Comparison of ENCODE assay signal across 2 cellular contexts in genomic region chr15:64050281-64051092, GRCh38.
TF ChIP-seq lines count a peak whose summit lies in the region.

No MANE protein-coding gene starts in this region.

TF ChIP-seq in A549, 52 proteins besides CTCF, POLR2A, EP300 and RAD21:
- no peak for TF ChIP-seq SMC3 (IDR thresholded peaks at IDR 0.05)
- 0 out of 5 replicates have a peak, but pooled peaks of 1 of the 2 experiments have one; percentile 31 for TF ChIP-seq JUN (IDR thresholded peaks at IDR 0.05)
- TF ChIP-seq BCL3 (IDR thresholded peaks at IDR 0.05) = no peak
- peak; percentile 36 for TF ChIP-seq CHD2 (IDR thresholded peaks at IDR 0.05; ENCODE audit: low read length, partially characterized antibody)
- 0 out of 2 replicates have a peak, but pooled peaks have one; percentile 40 for TF ChIP-seq MAX (IDR thresholded peaks at IDR 0.05)
- TF ChIP-seq FOSL2 (IDR thresholded peaks at IDR 0.05) = no peak
- TF ChIP-seq FOSL2 (CRISPR knock-in tag; IDR thresholded peaks at IDR 0.05) = 0 out of 2 replicates have a peak, but pooled peaks have one; percentile 12

TF ChIP-seq in HepG2, 621 proteins besides CTCF, POLR2A, EP300 and RAD21 (continues in another document):
- TF ChIP-seq RFX3 (CRISPR knock-in tag; IDR thresholded peaks at IDR 0.05) = no peak
- TF ChIP-seq BRCA1 (CRISPR knock-in tag; IDR thresholded peaks at IDR 0.05) = no peak
- peak; percentile 28; the same call in 1 of the 2 replicates for TF ChIP-seq ZNF687 (CRISPR knock-in tag; IDR thresholded peaks at IDR 0.05)
- no peak for TF ChIP-seq RFX1 (IDR thresholded peaks at IDR 0.05)
- TF ChIP-seq ZC3H4 (CRISPR knock-in tag; IDR thresholded peaks at IDR 0.05; ENCODE audit: borderline replicate concordance) = no peak
- TF ChIP-seq, protein P1, sequence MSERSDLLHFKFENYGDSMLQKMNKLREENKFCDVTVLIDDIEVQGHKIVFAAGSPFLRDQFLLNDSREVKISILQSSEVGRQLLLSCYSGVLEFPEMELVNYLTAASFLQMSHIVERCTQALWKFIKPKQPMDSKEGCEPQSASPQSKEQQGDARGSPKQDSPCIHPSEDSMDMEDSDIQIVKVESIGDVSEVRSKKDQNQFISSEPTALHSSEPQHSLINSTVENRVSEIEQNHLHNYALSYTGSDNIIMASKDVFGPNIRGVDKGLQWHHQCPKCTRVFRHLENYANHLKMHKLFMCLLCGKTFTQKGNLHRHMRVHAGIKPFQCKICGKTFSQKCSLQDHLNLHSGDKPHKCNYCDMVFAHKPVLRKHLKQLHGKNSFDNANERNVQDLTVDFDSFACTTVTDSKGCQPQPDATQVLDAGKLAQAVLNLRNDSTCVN (CRISPR knock-in tag; IDR thresholded peaks at IDR 0.05; ENCODE audit: borderline replicate concordance) = peak; percentile 99
- TF ChIP-seq RBAK (CRISPR knock-in tag; IDR thresholded peaks at IDR 0.05) = no peak
- TF ChIP-seq ZBTB38 (CRISPR knock-in tag; IDR thresholded peaks at IDR 0.05) = no peak
- TF ChIP-seq SP5 (CRISPR knock-in tag; IDR thresholded peaks at IDR 0.05; ENCODE audit: borderline replicate concordance, low read depth) = 0 out of 2 replicates have a peak, but pooled peaks have one; percentile 16
- TF ChIP-seq PCBP2 (optimal IDR thresholded peaks at IDR 0.05; ENCODE audit: low read depth, low read length, poor library complexity, severe bottlenecking) = peak; percentile 45
- TF ChIP-seq SALL2 (CRISPR knock-in tag; IDR thresholded peaks at IDR 0.05) = no peak
- no peak for TF ChIP-seq ETS1 (CRISPR knock-in tag; IDR thresholded peaks at IDR 0.05)
- TF ChIP-seq NFKB2 (CRISPR knock-in tag; IDR thresholded peaks at IDR 0.05; ENCODE audit: borderline replicate concordance) = no peak
- no peak for TF ChIP-seq SOX6 (IDR thresholded peaks at IDR 0.05)
- TF ChIP-seq SOX6 (CRISPR knock-in tag; IDR thresholded peaks at IDR 0.05) = peak; percentile 21; the same call in 1 of the 2 replicates
- TF ChIP-seq, protein P2, sequence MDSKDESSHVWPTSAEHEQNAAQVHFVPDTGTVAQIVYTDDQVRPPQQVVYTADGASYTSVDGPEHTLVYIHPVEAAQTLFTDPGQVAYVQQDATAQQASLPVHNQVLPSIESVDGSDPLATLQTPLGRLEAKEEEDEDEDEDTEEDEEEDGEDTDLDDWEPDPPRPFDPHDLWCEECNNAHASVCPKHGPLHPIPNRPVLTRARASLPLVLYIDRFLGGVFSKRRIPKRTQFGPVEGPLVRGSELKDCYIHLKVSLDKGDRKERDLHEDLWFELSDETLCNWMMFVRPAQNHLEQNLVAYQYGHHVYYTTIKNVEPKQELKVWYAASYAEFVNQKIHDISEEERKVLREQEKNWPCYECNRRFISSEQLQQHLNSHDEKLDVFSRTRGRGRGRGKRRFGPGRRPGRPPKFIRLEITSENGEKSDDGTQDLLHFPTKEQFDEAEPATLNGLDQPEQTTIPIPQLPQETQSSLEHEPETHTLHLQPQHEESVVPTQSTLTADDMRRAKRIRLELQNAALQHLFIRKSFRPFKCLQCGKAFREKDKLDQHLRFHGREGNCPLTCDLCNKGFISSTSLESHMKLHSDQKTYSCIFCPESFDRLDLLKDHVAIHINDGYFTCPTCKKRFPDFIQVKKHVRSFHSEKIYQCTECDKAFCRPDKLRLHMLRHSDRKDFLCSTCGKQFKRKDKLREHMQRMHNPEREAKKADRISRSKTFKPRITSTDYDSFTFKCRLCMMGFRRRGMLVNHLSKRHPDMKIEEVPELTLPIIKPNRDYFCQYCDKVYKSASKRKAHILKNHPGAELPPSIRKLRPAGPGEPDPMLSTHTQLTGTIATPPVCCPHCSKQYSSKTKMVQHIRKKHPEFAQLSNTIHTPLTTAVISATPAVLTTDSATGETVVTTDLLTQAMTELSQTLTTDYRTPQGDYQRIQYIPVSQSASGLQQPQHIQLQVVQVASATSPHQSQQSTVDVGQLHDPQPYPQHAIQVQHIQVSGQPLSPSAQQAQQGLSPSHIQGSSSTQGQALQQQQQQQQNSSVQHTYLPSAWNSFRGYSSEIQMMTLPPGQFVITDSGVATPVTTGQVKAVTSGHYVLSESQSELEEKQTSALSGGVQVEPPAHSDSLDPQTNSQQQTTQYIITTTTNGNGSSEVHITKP (CRISPR knock-in tag; IDR thresholded peaks at IDR 0.05; ENCODE audit: low read depth) = no peak
- TF ChIP-seq PRPF4 (IDR thresholded peaks at IDR 0.05; ENCODE audit: low read depth, low read length, poor library complexity, severe bottlenecking) = peak; percentile 84
- 0 out of 2 replicates have a peak, but pooled peaks have one; percentile 26 for TF ChIP-seq ZNF710 (CRISPR knock-in tag; IDR thresholded peaks at IDR 0.05; ENCODE audit: borderline replicate concordance)
- no peak for TF ChIP-seq DNMT3B (CRISPR knock-in tag; conservative IDR thresholded peaks at IDR 0.05)
- peak; percentile 28; the same call in 1 of the 2 replicates for TF ChIP-seq NR2F6 (IDR thresholded peaks at IDR 0.05)
- TF ChIP-seq NR2F6 (CRISPR knock-in tag; IDR thresholded peaks at IDR 0.05) = no peak
- TF ChIP-seq RARA (CRISPR knock-in tag; IDR thresholded peaks at IDR 0.05) = peak; percentile 69
- TF ChIP-seq FOXA3 (CRISPR knock-in tag; IDR thresholded peaks at IDR 0.05) = peak; percentile 53
- no peak for TF ChIP-seq FOXK2 (IDR thresholded peaks at IDR 0.05)
- no peak for TF ChIP-seq KDM5B (CRISPR knock-in tag; IDR thresholded peaks at IDR 0.05; ENCODE audit: borderline replicate concordance)
- TF ChIP-seq ZFP36L2 (CRISPR knock-in tag; IDR thresholded peaks at IDR 0.05) = no peak
- TF ChIP-seq ZFY (CRISPR knock-in tag; IDR thresholded peaks at IDR 0.05) = no peak
- TF ChIP-seq, protein P3, sequence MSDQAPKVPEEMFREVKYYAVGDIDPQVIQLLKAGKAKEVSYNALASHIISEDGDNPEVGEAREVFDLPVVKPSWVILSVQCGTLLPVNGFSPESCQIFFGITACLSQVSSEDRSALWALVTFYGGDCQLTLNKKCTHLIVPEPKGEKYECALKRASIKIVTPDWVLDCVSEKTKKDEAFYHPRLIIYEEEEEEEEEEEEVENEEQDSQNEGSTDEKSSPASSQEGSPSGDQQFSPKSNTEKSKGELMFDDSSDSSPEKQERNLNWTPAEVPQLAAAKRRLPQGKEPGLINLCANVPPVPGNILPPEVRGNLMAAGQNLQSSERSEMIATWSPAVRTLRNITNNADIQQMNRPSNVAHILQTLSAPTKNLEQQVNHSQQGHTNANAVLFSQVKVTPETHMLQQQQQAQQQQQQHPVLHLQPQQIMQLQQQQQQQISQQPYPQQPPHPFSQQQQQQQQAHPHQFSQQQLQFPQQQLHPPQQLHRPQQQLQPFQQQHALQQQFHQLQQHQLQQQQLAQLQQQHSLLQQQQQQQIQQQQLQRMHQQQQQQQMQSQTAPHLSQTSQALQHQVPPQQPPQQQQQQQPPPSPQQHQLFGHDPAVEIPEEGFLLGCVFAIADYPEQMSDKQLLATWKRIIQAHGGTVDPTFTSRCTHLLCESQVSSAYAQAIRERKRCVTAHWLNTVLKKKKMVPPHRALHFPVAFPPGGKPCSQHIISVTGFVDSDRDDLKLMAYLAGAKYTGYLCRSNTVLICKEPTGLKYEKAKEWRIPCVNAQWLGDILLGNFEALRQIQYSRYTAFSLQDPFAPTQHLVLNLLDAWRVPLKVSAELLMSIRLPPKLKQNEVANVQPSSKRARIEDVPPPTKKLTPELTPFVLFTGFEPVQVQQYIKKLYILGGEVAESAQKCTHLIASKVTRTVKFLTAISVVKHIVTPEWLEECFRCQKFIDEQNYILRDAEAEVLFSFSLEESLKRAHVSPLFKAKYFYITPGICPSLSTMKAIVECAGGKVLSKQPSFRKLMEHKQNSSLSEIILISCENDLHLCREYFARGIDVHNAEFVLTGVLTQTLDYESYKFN (CRISPR knock-in tag; conservative IDR thresholded peaks at IDR 0.05) = peak; percentile 50; the same call in 1 of the 2 replicates
- no peak for TF ChIP-seq TBX2 (CRISPR knock-in tag; IDR thresholded peaks at IDR 0.05; ENCODE audit: borderline replicate concordance)
- 0 out of 2 replicates have a peak, but pooled peaks have one; percentile 29 for TF ChIP-seq PCBP1 (IDR thresholded peaks at IDR 0.05; ENCODE audit: borderline replicate concordance, low read depth, low read length)
- TF ChIP-seq ARID5B (CRISPR knock-in tag; IDR thresholded peaks at IDR 0.05) = 0 out of 2 replicates have a peak, but pooled peaks have one; percentile 36
- TF ChIP-seq, protein P4, sequence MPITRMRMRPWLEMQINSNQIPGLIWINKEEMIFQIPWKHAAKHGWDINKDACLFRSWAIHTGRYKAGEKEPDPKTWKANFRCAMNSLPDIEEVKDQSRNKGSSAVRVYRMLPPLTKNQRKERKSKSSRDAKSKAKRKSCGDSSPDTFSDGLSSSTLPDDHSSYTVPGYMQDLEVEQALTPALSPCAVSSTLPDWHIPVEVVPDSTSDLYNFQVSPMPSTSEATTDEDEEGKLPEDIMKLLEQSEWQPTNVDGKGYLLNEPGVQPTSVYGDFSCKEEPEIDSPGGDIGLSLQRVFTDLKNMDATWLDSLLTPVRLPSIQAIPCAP (CRISPR knock-in tag; IDR thresholded peaks at IDR 0.05; ENCODE audit: low read depth) = no peak
- TF ChIP-seq, protein P5, sequence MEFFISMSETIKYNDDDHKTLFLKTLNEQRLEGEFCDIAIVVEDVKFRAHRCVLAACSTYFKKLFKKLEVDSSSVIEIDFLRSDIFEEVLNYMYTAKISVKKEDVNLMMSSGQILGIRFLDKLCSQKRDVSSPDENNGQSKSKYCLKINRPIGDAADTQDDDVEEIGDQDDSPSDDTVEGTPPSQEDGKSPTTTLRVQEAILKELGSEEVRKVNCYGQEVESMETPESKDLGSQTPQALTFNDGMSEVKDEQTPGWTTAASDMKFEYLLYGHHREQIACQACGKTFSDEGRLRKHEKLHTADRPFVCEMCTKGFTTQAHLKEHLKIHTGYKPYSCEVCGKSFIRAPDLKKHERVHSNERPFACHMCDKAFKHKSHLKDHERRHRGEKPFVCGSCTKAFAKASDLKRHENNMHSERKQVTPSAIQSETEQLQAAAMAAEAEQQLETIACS (CRISPR knock-in tag; IDR thresholded peaks at IDR 0.05) = no peak
